In genomic region chr9:127423934-127424668, GRCh38 we compare ENCODE assay signal across 8 cellular contexts. TPM values are rescaled to one million over a fixed set of nuclear protein-coding genes. Genes with fewer than 3 reads are reported as not detected.
DNase-seq lines count a peak whose midpoint lies in the region; ATAC-seq, FAIRE-seq and TF ChIP-seq lines count a peak whose summit lies in the region.

Gene ZNF79, plus strand, starts transcription at chr9:127424382. Its CDS starts 406 bp downstream, at chr9:127424788.

- H2AFZ ChIP-seq in fibroblast of lung (ENCODE audit: low read length) = peak within 1 kb of the TSS; percentile 96

- H3K4me3 Mint-ChIP-seq in activated T-helper 1 cell treated with anti-CD3 and anti-CD28 coated beads, Interleukin-12 subunit alpha, Interleukin-12 subunit beta, Interleukin-2, Interleukin-4 antibody, amounts not matched to agents 30 ng/mL and 10 ng/mL and 1 ng/mL, durations not matched to agents 14 hours and 24 hours and 36 hours = peak within 1 kb of the TSS; percentile 99
- H3K4me3 Mint-ChIP-seq in naive B cell = peak within 1 kb of the TSS; percentile 94 to 100 (median 100)

- peak; percentile 86 for FAIRE-seq in H54 (lab: Jason Lieb, UNC)

- H4K20me1 ChIP-seq in fibroblast of lung (ENCODE audit: control insufficient read depth, extremely low read depth, insufficient read depth, low read length) = no peaks in the 10 kb centered on the region

- no peaks in the 10 kb centered on the region for H3K9me3 ChIP-seq in fibroblast of lung (ENCODE audit: control insufficient read depth, insufficient read depth, low read depth, low read length)

- TF ChIP-seq CTCF in fibroblast of lung (conservative IDR thresholded peaks at IDR 0.05 in 1 of 2, IDR thresholded peaks at IDR 0.05 in 1 of 2; ENCODE audit: low read depth in 1 of 2, low read length in 2 of 2) = no peak

- peak within 1 kb of the TSS; percentile 82 for H3K27ac ChIP-seq in fibroblast of lung (ENCODE audit: insufficient read depth, low read length)

- H3K4me2 ChIP-seq in fibroblast of lung (ENCODE audit: extremely low read depth, insufficient read depth, low read length) = peak within 1 kb of the TSS; percentile 98

- H3K4me1 ChIP-seq in fibroblast of lung (ENCODE audit: control insufficient read depth, extremely low read depth, insufficient read depth, low read length) = peaks cover 2% of the 10 kb centered on the region

- DNase-seq in EL (peak; percentile 90), H54 (ENCODE audit: insufficient read length, low spot score) (peak; percentile 99), LoVo (ENCODE audit: low spot score) (peak; percentile 92), RPMI8226 (peak; percentile 95), fibroblast of lung (ENCODE audit: low read depth in 2 of 2) (peak; percentile 89 to 92), naive B cell (peak; percentile 90)
- peak; percentile 92 for DNase-seq in activated T-helper 1 cell treated with anti-CD3 and anti-CD28 coated beads, Interleukin-12 subunit alpha, Interleukin-12 subunit beta, Interleukin-2, Interleukin-4 antibody, amounts not matched to agents 30 ng/mL and 10 ng/mL and 1 ng/mL, durations not matched to agents 14 hours and 24 hours and 36 hours (ENCODE audit: low spot score)
- DNase-seq in stimulated activated CD8-positive, alpha-beta memory T cell treated with anti-CD3 and anti-CD28 coated beads, Interleukin-7, amount 100 ng/mL, for 48 hours (ENCODE audit: extremely low read depth in 1 of 2, low read depth in 1 of 2) = peak; percentile 89 to 90

- peaks cover 31% of the 10 kb centered on the region for H3K36me3 Mint-ChIP-seq in activated T-helper 1 cell treated with anti-CD3 and anti-CD28 coated beads, Interleukin-12 subunit alpha, Interleukin-12 subunit beta, Interleukin-2, Interleukin-4 antibody, amounts not matched to agents 30 ng/mL and 10 ng/mL and 1 ng/mL, durations not matched to agents 14 hours and 24 hours and 36 hours (ENCODE audit: low read depth)
- H3K36me3 Mint-ChIP-seq in naive B cell = no peaks in the 10 kb centered on the region

- peaks cover 59% of the 10 kb centered on the region for H3K4me1 Mint-ChIP-seq in activated T-helper 1 cell treated with anti-CD3 and anti-CD28 coated beads, Interleukin-12 subunit alpha, Interleukin-12 subunit beta, Interleukin-2, Interleukin-4 antibody, amounts not matched to agents 30 ng/mL and 10 ng/mL and 1 ng/mL, durations not matched to agents 14 hours and 24 hours and 36 hours (ENCODE audit: low read depth)
- H3K4me1 Mint-ChIP-seq in naive B cell = peaks cover 30 to 46% (median 39%) of the 10 kb centered on the region in 3 donors

- H3K27me3 ChIP-seq in fibroblast of lung (ENCODE audit: control insufficient read depth, insufficient read depth, low read length) = no peaks in the 10 kb centered on the region

- peak; percentile 94 for ATAC-seq in naive B cell (ENCODE audit: low read depth in 2 of 2)

- peak within 1 kb of the TSS; percentile 79 to 90 (median 84) for H3K4me3 ChIP-seq in fibroblast of lung (replicated peaks in 1 of 4; ENCODE audit: control extremely low read depth in 1 of 4, insufficient read depth in 1 of 4, low read depth in 3 of 4, low read length in 4 of 4)

- peak; percentile 90 for TF ChIP-seq POLR2A in H54 (IDR thresholded peaks at IDR 0.05; ENCODE audit: low read depth, low read length)

- no peaks in the 10 kb centered on the region for H3K36me3 ChIP-seq in fibroblast of lung (ENCODE audit: control insufficient read depth, insufficient read depth, low read length)

- peaks cover 3% of the 10 kb centered on the region for H3K27me3 Mint-ChIP-seq in activated T-helper 1 cell treated with anti-CD3 and anti-CD28 coated beads, Interleukin-12 subunit alpha, Interleukin-12 subunit beta, Interleukin-2, Interleukin-4 antibody, amounts not matched to agents 30 ng/mL and 10 ng/mL and 1 ng/mL, durations not matched to agents 14 hours and 24 hours and 36 hours (ENCODE audit: insufficient read depth)
- no peaks in the 10 kb centered on the region for H3K27me3 Mint-ChIP-seq in naive B cell

- intact Hi-C loops in activated T-helper 1 cell treated with anti-CD3 and anti-CD28 coated beads, Interleukin-12 subunit alpha, Interleukin-12 subunit beta, Interleukin-2, Interleukin-4 antibody, amounts not matched to agents 30 ng/mL and 10 ng/mL and 1 ng/mL, durations not matched to agents 14 hours and 24 hours and 36 hours (cut with micrococcal nuclease) = loop anchor here (1.0 to 10.0 kb wide), 6 partner anchors 27 to 439 kb away; partner anchors contain the start of genes LRSAM1, RPL12 and SH2D3C

- no peaks in the 10 kb centered on the region for H3K9me3 Mint-ChIP-seq in activated T-helper 1 cell treated with anti-CD3 and anti-CD28 coated beads, Interleukin-12 subunit alpha, Interleukin-12 subunit beta, Interleukin-2, Interleukin-4 antibody, amounts not matched to agents 30 ng/mL and 10 ng/mL and 1 ng/mL, durations not matched to agents 14 hours and 24 hours and 36 hours
- H3K9me3 Mint-ChIP-seq in naive B cell = no peaks in the 10 kb centered on the region

- H3K9ac ChIP-seq in fibroblast of lung (ENCODE audit: insufficient read depth, low read length) = peak within 1 kb of the TSS; percentile 77

- H3K79me2 ChIP-seq in fibroblast of lung (ENCODE audit: control insufficient read depth, insufficient read depth, low read length) = peaks cover 27% of the 10 kb centered on the region

- H3K27ac Mint-ChIP-seq in activated T-helper 1 cell treated with anti-CD3 and anti-CD28 coated beads, Interleukin-12 subunit alpha, Interleukin-12 subunit beta, Interleukin-2, Interleukin-4 antibody, amounts not matched to agents 30 ng/mL and 10 ng/mL and 1 ng/mL, durations not matched to agents 14 hours and 24 hours and 36 hours = peak within 1 kb of the TSS; percentile 97
- H3K27ac Mint-ChIP-seq in naive B cell = peak within 1 kb of the TSS; percentile 85 to 98 (median 96)

RNA-seq across cellular contexts. Expression of gene ZNF79, which starts in this region (rescaled TPM):
- total RNA-seq in activated T-helper 1 cell treated with anti-CD3 and anti-CD28 coated beads, Interleukin-12 subunit alpha, Interleukin-12 subunit beta, Interleukin-2, Interleukin-4 antibody, amounts not matched to agents 30 ng/mL and 10 ng/mL and 1 ng/mL, durations not matched to agents 14 hours and 24 hours and 36 hours = 21.7 and 23.1 TPM in 2 replicates
- 12.6 and 15.0 TPM in 2 replicates for total RNA-seq in fibroblast of lung
- 4.9 and 5.3 TPM in 2 replicates for polyA plus RNA-seq in fibroblast of lung
- 4.0 and 4.5 TPM in 2 replicates for polyA plus RNA-seq in fibroblast of lung (2012)
- 4.9 and 10.7 TPM in 2 replicates for polyA minus RNA-seq in fibroblast of lung (ENCODE audit: low replicate concordance)
- polyA plus RNA-seq in naive B cell (ENCODE audit: low read depth in 6 of 6) = 1 to 10 TPM in 5 of 6 donors, not detected in 1; 5.8 to 8.8 (median 6.2) TPM

Comparison
In these comparisons a context has a peak if more than half of its experiments do, and no peak if none do; other contexts are left out.
1. Peak in every context shown above with its lines: DNase-seq, ATAC-seq, H3K4me3 ChIP-seq and H3K27ac ChIP-seq.